8 cellular contexts compared by ENCODE assay signal in genomic region chr1:101769520-101769919, GRCh38.
DNase-seq lines count a peak whose midpoint lies in the region; ATAC-seq and TF ChIP-seq lines count a peak whose summit lies in the region.

No MANE protein-coding gene starts in this region.

- DNase-seq in GM06990 (ENCODE audit: extremely low read depth, insufficient read length) (no peak), GM23338 (ENCODE audit: low spot score) (peak; percentile 49), NAMALWA (ENCODE audit: low spot score) (peak; percentile 57), fibroblast of peridontal ligament (ENCODE audit: extremely low read depth) (peak; percentile 1), AG20443 (ENCODE audit: low spot score) (no peak), amygdala (lab: John Stamatoyannopoulos, UW) (no peak), NCI-H128 (lab: John Stamatoyannopoulos, UW; ENCODE audit: unreplicated experiment) (no peak)
- DNase-seq in NK-92 treated with Interleukin-12 subunit alpha and Interleukin-12 subunit beta, amount 100 ng/mL, for 24 hours (lab: John Stamatoyannopoulos, UW): no peak

- no peaks in the 10 kb centered on the region for H3K36me3 Mint-ChIP-seq in GM23338 (ENCODE audit: low read depth)

- no peaks in the 10 kb centered on the region for H3K9me3 Mint-ChIP-seq in GM23338

- peak; percentile 45; the same call in 2 of the 3 replicates for ATAC-seq in GM23338

- H3K4me1 ChIP-seq in GM23338 (ENCODE audit: insufficient read depth): no peaks in the 10 kb centered on the region

- no peak overlapping the region for H3K27ac ChIP-seq in GM23338 (ENCODE audit: low read depth)

- H3K27ac Mint-ChIP-seq in GM23338: no peak overlapping the region

- H3K27me3 ChIP-seq in GM06990 (replicated peaks; ENCODE audit: control insufficient read depth, insufficient read depth, low read length) (no peaks in the 10 kb centered on the region), GM23338 (ENCODE audit: insufficient read depth) (no peaks in the 10 kb centered on the region)

- no peaks in the 10 kb centered on the region for H4K20me1 ChIP-seq in GM23338 (replicated peaks; ENCODE audit: insufficient read depth)

- no peak overlapping the region for H3K4me3 Mint-ChIP-seq in GM23338

- H3K9me2 ChIP-seq in GM23338 (ENCODE audit: insufficient read depth): no peaks in the 10 kb centered on the region; the same call in none of the 2 replicates

- TF ChIP-seq CTCF in GM06990 (IDR thresholded peaks at IDR 0.05; ENCODE audit: insufficient read depth, low read length, poor library complexity, severe bottlenecking) (peak; percentile 55), GM23338 (conservative IDR thresholded peaks at IDR 0.05; ENCODE audit: low read depth in 2 of 2) (peak; percentile 49 to 64)

- H3K4me1 Mint-ChIP-seq in GM23338: no peaks in the 10 kb centered on the region

- H3K36me3 ChIP-seq in GM06990 (ENCODE audit: control insufficient read depth, insufficient read depth, low read length) (no peaks in the 10 kb centered on the region), GM23338 (ENCODE audit: insufficient read depth) (no peaks in the 10 kb centered on the region)

- H3K4me3 ChIP-seq in GM06990 (replicated peaks; ENCODE audit: low read depth, low read length) (no peak overlapping the region), GM23338 (no peak overlapping the region)

- no peak overlapping the region; the same call in 1 of the 2 replicates for H2AFZ ChIP-seq in GM23338

- H3K79me2 ChIP-seq in GM23338 (replicated peaks; ENCODE audit: insufficient read depth): no peaks in the 10 kb centered on the region

- no peak overlapping the region for H3K4me2 ChIP-seq in GM23338

- no peaks in the 10 kb centered on the region for H3K27me3 Mint-ChIP-seq in GM23338 (ENCODE audit: insufficient read depth, low read depth, poor library complexity)

- H3F3A ChIP-seq in GM23338 (replicated peaks; ENCODE audit: low read depth): no peaks in the 10 kb centered on the region

TF ChIP-seq in GM23338, 12 proteins besides CTCF, POLR2A, EP300 and RAD21:
- TF ChIP-seq ZNF114 (CRISPR knock-in tag; IDR thresholded peaks at IDR 0.05): no peak
- no peak for TF ChIP-seq POLR2AphosphoS5 (IDR thresholded peaks at IDR 0.05; ENCODE audit: low read depth)
- TF ChIP-seq EZH2 (IDR thresholded peaks at IDR 0.05; ENCODE audit: low read depth, unreplicated experiment): no peak
- no peak for TF ChIP-seq ETS1 (IDR thresholded peaks at IDR 0.05)
- no peak for TF ChIP-seq STAT1 (IDR thresholded peaks at IDR 0.05; ENCODE audit: unreplicated experiment)
- TF ChIP-seq CREB1 (CRISPR knock-in tag; IDR thresholded peaks at IDR 0.05; ENCODE audit: low read depth): no peak
- TF ChIP-seq NANOG (IDR thresholded peaks at IDR 0.05; ENCODE audit: borderline replicate concordance): no peak
- TF ChIP-seq JUNB (IDR thresholded peaks at IDR 0.05; ENCODE audit: unreplicated experiment): no peak
- no peak for TF ChIP-seq EZH2phosphoT487 (IDR thresholded peaks at IDR 0.05; ENCODE audit: unreplicated experiment)

Comparison
In these comparisons a context has a peak if more than half of its experiments do, and no peak if none do; other contexts are left out.
1. DNase-seq: peak in GM23338 (single experiment), NAMALWA (single experiment) and fibroblast of peridontal ligament (single experiment); none in GM06990 (single experiment), AG20443 (single experiment), amygdala (0 of 56), NK-92 treated with Interleukin-12 subunit alpha and Interleukin-12 subunit beta, amount 100 ng/mL, for 24 hours (single experiment) and NCI-H128 (single experiment).